ENCODE assay signal across 9 cellular contexts in the genomic region with DNA sequence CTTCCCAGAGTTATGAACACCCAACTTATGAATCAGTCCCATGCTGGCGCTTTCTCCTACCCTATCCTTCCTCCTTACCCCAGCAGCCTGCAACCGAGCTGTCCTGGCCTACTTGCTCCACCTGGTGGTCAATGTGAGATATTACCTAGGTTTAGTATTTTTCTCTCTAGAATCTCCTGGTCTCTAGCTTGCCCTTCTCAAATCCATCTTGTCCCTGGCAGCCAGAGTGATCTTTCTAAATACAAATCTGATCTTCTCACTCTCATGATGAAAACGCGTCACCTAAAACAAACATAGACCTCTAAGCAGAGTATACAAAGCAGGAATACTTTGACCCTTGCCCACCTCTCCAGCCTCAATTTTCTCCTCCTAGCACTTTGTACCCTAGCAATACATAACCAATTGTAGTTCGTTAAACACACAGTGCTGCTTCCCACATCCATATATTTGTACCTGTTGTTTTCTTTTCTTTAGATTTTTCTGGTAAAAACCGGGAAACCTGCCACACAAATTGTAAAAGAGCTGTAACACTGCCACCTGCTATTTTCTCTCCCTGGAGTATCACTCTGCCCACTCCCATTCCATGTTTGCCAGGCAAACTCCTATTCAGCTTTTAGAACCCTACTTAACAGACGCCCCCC. TPM values are rescaled to one million over a fixed set of nuclear protein-coding genes. Genes with fewer than 3 reads are reported as not detected.
DNase-seq lines count a peak whose midpoint lies in the region; ATAC-seq and TF ChIP-seq lines count a peak whose summit lies in the region.
"Had no signal": no experiment of that assay in that cellular context is flagged by ENCODE, and none has a peak within 500 bp of the region (broad histone marks: within the 10 kb centered on the region; RNA-seq: fewer than 3 reads in every experiment).

No MANE protein-coding gene starts in this region.

- no peaks in the 10 kb centered on the region for H4K20me1 ChIP-seq in IMR-90 (ENCODE audit: insufficient read depth, low read length)
- H4K20me1 ChIP-seq: BLaER1 treated with 17β-estradiol and CSF1 and Interleukin-3, amounts not matched to agents 10 nM and 100 nM had no signal

- TF ChIP-seq CTCF in IMR-90 (conservative IDR thresholded peaks at IDR 0.05; ENCODE audit: low read depth, low read length): peak; percentile 66

- H3K18ac ChIP-seq in IMR-90 (ENCODE audit: low read depth, low read length): no peak overlapping the region

- TF ChIP-seq POLR2A in IMR-90 (IDR thresholded peaks at IDR 0.05; ENCODE audit: low read depth, low read length): no peak

- TF ChIP-seq RAD21 in IMR-90 (IDR thresholded peaks at IDR 0.05; ENCODE audit: low read length): peak; percentile 67

- H2AK9ac ChIP-seq in IMR-90 (replicated peaks; ENCODE audit: low read depth, low read length, poor library complexity): no peak overlapping the region

- H2AFZ ChIP-seq in IMR-90 (replicated peaks; ENCODE audit: low read length, poor library complexity): no peak overlapping the region

- in situ Hi-C loops in IMR-90 (cut with MboI; ENCODE audit: low sequenced_read_pairs): no loop called here

- POLR2A ChIA-PET in IMR-90 (lab: Charles Lee; ENCODE audit: unreplicated experiment): interaction anchor here (0.6 kb wide), 1 partner anchor 55 kb away, joined by 3 read pairs; no protein-coding TSS in a partner anchor

- CTCF ChIA-PET in IMR-90 (lab: Yijun Ruan, JAX): interaction anchor here (0.9 to 1.9 kb wide), 3 partner anchors 11 to 56 kb away, joined by 4 to 8 read pairs (median 6); no protein-coding TSS in a partner anchor

- no peak overlapping the region for H4K5ac ChIP-seq in IMR-90 (ENCODE audit: low read depth, low read length)

- peaks cover 6% of the 10 kb centered on the region for H3K9me3 ChIP-seq in IMR-90 (ENCODE audit: control insufficient read depth, insufficient read depth, low read length)
- peaks cover 8% of the 10 kb centered on the region for H3K9me3 ChIP-seq in adipocyte (ENCODE audit: control insufficient read depth, low read length)

- DNase-seq in NCI-H1417 (lab: John Stamatoyannopoulos, UW) (peak in 2 of 3 experiments; percentile 22 to 65), NCI-H1417 treated with DMSO at 0.1 percent for 48 hours (lab: John Stamatoyannopoulos, UW) (no peak), IMR-90 (peak; percentile 55), SKM-1 treated with dmso at 0.1 percent for 144 hours (lab: John Stamatoyannopoulos, UW; ENCODE audit: unreplicated experiment) (peak; percentile 51), adipocyte (ENCODE audit: low read depth) (peak; percentile 53), hepatic stellate cell (ENCODE audit: low spot score) (peak; percentile 47)
- peak; percentile 15 to 35 for DNase-seq in stimulated activated CD4-positive, alpha-beta T cell treated with anti-CD3 and anti-CD28 coated beads, Interleukin-1b, Interleukin-23, amount 100 ng/mL, for 4 hours (ENCODE audit: low read depth in 2 of 2)

- H3K14ac ChIP-seq in IMR-90 (replicated peaks; ENCODE audit: low read depth, low read length): no peak overlapping the region

- H3K27ac ChIP-seq in IMR-90 (ENCODE audit: insufficient read depth, low read length): no peak overlapping the region
- H3K27ac ChIP-seq: BLaER1 treated with 17β-estradiol and CSF1 and Interleukin-3, amounts not matched to agents 10 nM and 100 nM had no signal

- H2BK5ac ChIP-seq in IMR-90 (ENCODE audit: low read depth, low read length, poor library complexity, severe bottlenecking): no peak overlapping the region

- intact Hi-C loops in IMR-90 (cut with micrococcal nuclease): loop anchor here (1.0 kb wide), 1 partner anchor 55 kb away; no protein-coding TSS in a partner anchor

- ATAC-seq in IMR-90 (ENCODE audit: low read depth) (peak; percentile 46; the same call in 1 of the 2 replicates), HG03521 (IDR thresholded peaks at IDR 0.05; ENCODE audit: unreplicated experiment) (no peak)

- no TSS peak for BruUV-seq in IMR-90 (replicated peaks; lab: Mats Ljungman, UMichigan)

- H3K9ac ChIP-seq in IMR-90 (ENCODE audit: low read depth, low read length): no peak overlapping the region
- no peak overlapping the region for H3K9ac ChIP-seq in adipocyte (ENCODE audit: low read length)
- H3K9ac ChIP-seq: BLaER1 treated with 17β-estradiol and CSF1 and Interleukin-3, amounts not matched to agents 10 nM and 100 nM had no signal

- H4K8ac ChIP-seq in IMR-90 (ENCODE audit: low read depth in 2 of 2, low read length in 2 of 2): no peak overlapping the region

- no peak overlapping the region for H3K56ac ChIP-seq in IMR-90 (ENCODE audit: extremely low read depth, insufficient read depth, low read length)

- H4K91ac ChIP-seq in IMR-90 (ENCODE audit: insufficient read depth, low read depth, low read length): no peak overlapping the region

- H2AK5ac ChIP-seq in IMR-90 (ENCODE audit: low read depth, low read length): no peak overlapping the region

- H3K27me3 ChIP-seq in IMR-90 (ENCODE audit: control insufficient read depth, insufficient read depth, low read length) (peaks cover 8% of the 10 kb centered on the region), adipocyte (replicated peaks; ENCODE audit: control insufficient read depth, insufficient read depth, low read length) (no peaks in the 10 kb centered on the region)

- H3K4ac ChIP-seq in IMR-90 (ENCODE audit: low read depth, low read length): no peak overlapping the region

- no peaks in the 10 kb centered on the region for H3K79me1 ChIP-seq in IMR-90 (ENCODE audit: low read depth in 1 of 2, low read length in 2 of 2)

- no peak overlapping the region for H2BK20ac ChIP-seq in IMR-90 (ENCODE audit: low read depth, low read length)

- H3K4me2 ChIP-seq in IMR-90 (ENCODE audit: low read depth, low read length): no peak overlapping the region
- H3K4me2 ChIP-seq: BLaER1 treated with 17β-estradiol and CSF1 and Interleukin-3, amounts not matched to agents 10 nM and 100 nM had no signal

- WGBS in IMR-90 (ENCODE audit: extremely low coverage in 2 of 2, insufficient read length in 1 of 2), 2 experiments: 20% methylated on average over 2 of the region's 7 CpGs; no CpG with 5 or more reads in 1 of the 2 experiments

- H3K36me3 ChIP-seq in IMR-90 (ENCODE audit: control insufficient read depth, insufficient read depth, low read length) (no peaks in the 10 kb centered on the region), adipocyte (ENCODE audit: control insufficient read depth, insufficient read depth, low read length, severe bottlenecking) (no peaks in the 10 kb centered on the region)
- H3K36me3 ChIP-seq: BLaER1 treated with 17β-estradiol and CSF1 and Interleukin-3, amounts not matched to agents 10 nM and 100 nM had no signal

- H3K23ac ChIP-seq in IMR-90 (ENCODE audit: low read depth, low read length): no peak overlapping the region

- H2BK15ac ChIP-seq in IMR-90 (ENCODE audit: low read depth, low read length): no peak overlapping the region

- H3K9me1 ChIP-seq in IMR-90 (ENCODE audit: insufficient read depth, low read length): peaks cover 4% of the 10 kb centered on the region

- H2BK120ac ChIP-seq in IMR-90 (ENCODE audit: low read depth, low read length): no peak overlapping the region

- dilution Hi-C loops in IMR-90 (cut with HindIII; ENCODE audit: low sequenced_read_pairs, unreplicated experiment): no loop called here

- H3K4me3 ChIP-seq in IMR-90 (ENCODE audit: insufficient read depth, low read depth, low read length) (no peak overlapping the region), adipocyte (ENCODE audit: low read length) (no peak overlapping the region)
- H3K4me3 ChIP-seq: BLaER1 treated with 17β-estradiol and CSF1 and Interleukin-3, amounts not matched to agents 10 nM and 100 nM had no signal

- H3K4me1 ChIP-seq in IMR-90 (ENCODE audit: control insufficient read depth, insufficient read depth, low read length) (no peaks in the 10 kb centered on the region), adipocyte (ENCODE audit: control insufficient read depth, insufficient read depth, low read length) (no peaks in the 10 kb centered on the region)

TF ChIP-seq in IMR-90, 13 proteins besides CTCF, POLR2A, EP300 and RAD21:
- TF ChIP-seq NFE2L2 (IDR thresholded peaks at IDR 0.05; ENCODE audit: low read depth, low read length): no peak
- no peak for TF ChIP-seq CEBPB (IDR thresholded peaks at IDR 0.05; ENCODE audit: low read depth, low read length)
- TF ChIP-seq SMC3 (IDR thresholded peaks at IDR 0.05; ENCODE audit: low read depth, low read length): peak; percentile 68
- TF ChIP-seq MAFK (IDR thresholded peaks at IDR 0.05; ENCODE audit: low read depth, low read length): no peak
- TF ChIP-seq CHD1 (IDR thresholded peaks at IDR 0.05; ENCODE audit: low read depth, low read length): no peak
- no peak for TF ChIP-seq RCOR1 (IDR thresholded peaks at IDR 0.05; ENCODE audit: insufficient replicate concordance, low read length)

RNA-seq across cellular contexts. Expression of a gene that starts 20.0 kb away (rescaled TPM):
- 26.4 and 32.8 TPM in 2 replicates for total RNA-seq in IMR-90 (2012; rRNA removed)
- 6.0 and 7.3 TPM in 2 replicates for polyA plus RNA-seq in IMR-90 (2012; rRNA removed)
- 2.3 and 3.3 TPM in 2 replicates for polyA plus RNA-seq in IMR-90 (2012; cell fraction: cytosol; rRNA removed)
- 3.4 and 22.1 TPM in 2 replicates for polyA plus RNA-seq in IMR-90 (2012; cell fraction: nucleus; rRNA removed; ENCODE audit: low replicate concordance)

RNA-seq across cellular contexts. Expression of a gene that starts 34.8 kb away (rescaled TPM):
- total RNA-seq in IMR-90 (2012; rRNA removed): 94.5 and 113 TPM in 2 replicates
- polyA plus RNA-seq in IMR-90 (2012; rRNA removed): 282 and 297 TPM in 2 replicates
- polyA plus RNA-seq in IMR-90 (2012; cell fraction: cytosol; rRNA removed): 164 and 189 TPM in 2 replicates
- polyA plus RNA-seq in IMR-90 (2012; cell fraction: nucleus; rRNA removed; ENCODE audit: low replicate concordance): 79.4 and 107 TPM in 2 replicates
